ENCODE assay signal across 19 cellular contexts in genomic region chr3:74501001-74501400, GRCh38.
A peak's percentile ranks its signal among the peaks of the same experiment; 100 is the strongest.
DNase-seq lines count a peak whose midpoint lies in the region; ATAC-seq, FAIRE-seq and TF ChIP-seq lines count a peak whose summit lies in the region.
"Had no signal": no experiment of that assay in that cellular context is flagged by ENCODE, and none has a peak within 500 bp of the region (broad histone marks: within the 10 kb centered on the region; RNA-seq: fewer than 3 reads in every experiment).

No MANE protein-coding gene starts in this region.

- POLR2A ChIA-PET in K562 (lab: Yijun Ruan, JAX) = no interaction called here

- H3K27ac ChIP-seq in K562 (ENCODE audit: extremely low read depth, low read depth, low read length) = no peak overlapping the region
- H3K27ac ChIP-seq: C4-2B, Peyer's patch had no signal

- H3K4me3 ChIP-seq in HFF-Myc (replicated peaks; ENCODE audit: low read depth, low read length) = no peak overlapping the region
- H3K4me3 ChIP-seq in K562 = no peak overlapping the region
- no peak overlapping the region for H3K4me3 ChIP-seq in mucosa of descending colon
- H3K4me3 ChIP-seq: GM23248, Peyer's patch had no signal

- TF ChIP-seq POLR2A in K562 (conservative IDR thresholded peaks at IDR 0.05) = no peak

- no peak for TF ChIP-seq RAD21 in K562 (CRISPR knock-in tag; conservative IDR thresholded peaks at IDR 0.05 in 1 of 2, IDR thresholded peaks at IDR 0.05 in 1 of 2)

- intact Hi-C loops in K562 (cut with micrococcal nuclease) (no loop called here), mucosa of descending colon (cut with DNase I, micrococcal nuclease) (no loop called here)

- H3K9me1 ChIP-seq in K562 (ENCODE audit: control insufficient read depth, insufficient read depth, low read length) = no peaks in the 10 kb centered on the region

- H3K4me1 ChIP-seq in K562 (replicated peaks in 1 of 2; ENCODE audit: control insufficient read depth in 2 of 2, insufficient read depth in 2 of 2, low read length in 2 of 2) = no peaks in the 10 kb centered on the region
- H3K4me1 ChIP-seq in mucosa of descending colon (ENCODE audit: low read depth) = no peaks in the 10 kb centered on the region
- H3K4me1 ChIP-seq: Peyer's patch had no signal

- BruUV-seq in K562 (replicated peaks; lab: Mats Ljungman, UMichigan) = no TSS peak

- DNase-seq in AG08396 (ENCODE audit: low spot score) = peak; percentile 2
- peak; percentile 0 for DNase-seq in HFF-Myc (ENCODE audit: extremely low read depth, low read depth)
- DNase-seq in K562 (ENCODE audit: extremely low read depth in 1 of 4, low spot score in 3 of 4) = no peak
- DNase-seq in mucosa of descending colon = peak in 2 of 3 donors; percentile 12 to 27
- DNase-seq in dermis blood vessel endothelial cell = no peak
- DNase-seq in effector CD8-positive, alpha-beta T cell (lab: John Stamatoyannopoulos, UW) = no peak
- DNase-seq: AML-193, DMS79, Karpas-422, NCI-H1417 treated with DMSO at 0.1 percent for 48 hours, NCI-H1930, NCI-H226, NCI-H524 treated with DMSO at 0.1 percent for 48 hours, Peyer's patch had no signal

- H4K20me1 ChIP-seq in K562 (replicated peaks; ENCODE audit: control insufficient read depth, insufficient read depth, low read length) = no peaks in the 10 kb centered on the region

- TF ChIP-seq EP300 in K562 (IDR thresholded peaks at IDR 0.05; ENCODE audit: low read length) = no peak

- in situ Hi-C loops in K562 (cut with MboI) = no loop called here

- no peaks in the 10 kb centered on the region for H3K27me3 ChIP-seq in K562 (ENCODE audit: control insufficient read depth in 2 of 2, insufficient read depth in 2 of 2, low read length in 2 of 2)
- H3K27me3 ChIP-seq: Peyer's patch had no signal

- no peaks in the 10 kb centered on the region for H3K79me2 ChIP-seq in K562 (ENCODE audit: control insufficient read depth, insufficient read depth, low read length)

- CTCF ChIA-PET in K562 (lab: Yijun Ruan, JAX; ENCODE audit: low intra/inter-chr PET ratio) = no interaction called here

- H3K4me2 ChIP-seq in K562 (ENCODE audit: insufficient read depth, low read length) = no peak overlapping the region

- no peak overlapping the region for H3K9ac ChIP-seq in K562 (ENCODE audit: insufficient read depth in 1 of 2, low read depth in 2 of 2, low read length in 2 of 2)

- no peak for TF ChIP-seq CTCF in HFF-Myc (IDR thresholded peaks at IDR 0.05; ENCODE audit: low read depth, low read length, missing control alignments)
- no peak for TF ChIP-seq CTCF in K562 (IDR thresholded peaks at IDR 0.05 in 2 of 3, conservative IDR thresholded peaks at IDR 0.05 in 1 of 3; ENCODE audit: insufficient read depth in 2 of 3, low read depth in 1 of 3, low read length in 3 of 3)
- no peak for TF ChIP-seq CTCF in mucosa of descending colon (IDR thresholded peaks at IDR 0.05)

- FAIRE-seq in K562 (lab: Jason Lieb, UNC) = no peak
- FAIRE-seq: D721Med had no signal

- H3K36me3 ChIP-seq in K562 (ENCODE audit: control insufficient read depth, insufficient read depth, low read length) (no peaks in the 10 kb centered on the region), mucosa of descending colon (ENCODE audit: low read depth) (no peaks in the 10 kb centered on the region)
- H3K36me3 ChIP-seq: Peyer's patch had no signal

- 6% methylated on average over 7 of the region's 7 CpGs for WGBS in K562 (ENCODE audit: insufficient coverage, low coverage, missing lambda C conversion rate)

- ATAC-seq in K562 (no peak), mucosa of descending colon (peak; percentile 61), HG02642 (IDR thresholded peaks at IDR 0.05; ENCODE audit: poor library complexity, unreplicated experiment) (no peak)
- ATAC-seq: Right ventricle myocardium inferior had no signal

- H3K9me3 ChIP-seq in K562 (replicated peaks; ENCODE audit: control insufficient read depth, insufficient read depth, low read depth, low read length) (no peaks in the 10 kb centered on the region), mucosa of descending colon (no peaks in the 10 kb centered on the region)
- H3K9me3 ChIP-seq: Peyer's patch had no signal

- H2AFZ ChIP-seq in K562 (ENCODE audit: low read depth, low read length) = no peak overlapping the region
- H2AFZ ChIP-seq: GM23248 had no signal

TF ChIP-seq in K562, 482 proteins besides CTCF, POLR2A, EP300 and RAD21:
- TF ChIP-seq, protein P1, sequence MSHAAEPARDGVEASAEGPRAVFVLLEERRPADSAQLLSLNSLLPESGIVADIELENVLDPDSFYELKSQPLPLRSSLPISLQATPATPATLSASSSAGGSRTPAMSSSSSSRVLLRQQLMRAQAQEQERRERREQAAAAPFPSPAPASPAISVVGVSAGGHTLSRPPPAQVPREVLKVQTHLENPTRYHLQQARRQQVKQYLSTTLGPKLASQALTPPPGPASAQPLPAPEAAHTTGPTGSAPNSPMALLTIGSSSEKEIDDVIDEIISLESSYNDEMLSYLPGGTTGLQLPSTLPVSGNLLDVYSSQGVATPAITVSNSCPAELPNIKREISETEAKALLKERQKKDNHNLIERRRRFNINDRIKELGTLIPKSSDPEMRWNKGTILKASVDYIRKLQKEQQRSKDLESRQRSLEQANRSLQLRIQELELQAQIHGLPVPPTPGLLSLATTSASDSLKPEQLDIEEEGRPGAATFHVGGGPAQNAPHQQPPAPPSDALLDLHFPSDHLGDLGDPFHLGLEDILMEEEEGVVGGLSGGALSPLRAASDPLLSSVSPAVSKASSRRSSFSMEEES (CRISPR knock-in tag; IDR thresholded peaks at IDR 0.05) = peak; percentile 54
- TF ChIP-seq SNAPC5 (CRISPR knock-in tag; IDR thresholded peaks at IDR 0.05) = no peak

Comparison
In these comparisons a context has a peak if more than half of its experiments do, and no peak if none do; other contexts are left out.
1. DNase-seq: peak in AG08396 (single experiment), HFF-Myc (single experiment) and mucosa of descending colon (2 of 3); none in K562 (0 of 4), dermis blood vessel endothelial cell (single experiment) and effector CD8-positive, alpha-beta T cell (single experiment).